Comparison of ENCODE assay signal across 8 cellular contexts in the genomic region with DNA sequence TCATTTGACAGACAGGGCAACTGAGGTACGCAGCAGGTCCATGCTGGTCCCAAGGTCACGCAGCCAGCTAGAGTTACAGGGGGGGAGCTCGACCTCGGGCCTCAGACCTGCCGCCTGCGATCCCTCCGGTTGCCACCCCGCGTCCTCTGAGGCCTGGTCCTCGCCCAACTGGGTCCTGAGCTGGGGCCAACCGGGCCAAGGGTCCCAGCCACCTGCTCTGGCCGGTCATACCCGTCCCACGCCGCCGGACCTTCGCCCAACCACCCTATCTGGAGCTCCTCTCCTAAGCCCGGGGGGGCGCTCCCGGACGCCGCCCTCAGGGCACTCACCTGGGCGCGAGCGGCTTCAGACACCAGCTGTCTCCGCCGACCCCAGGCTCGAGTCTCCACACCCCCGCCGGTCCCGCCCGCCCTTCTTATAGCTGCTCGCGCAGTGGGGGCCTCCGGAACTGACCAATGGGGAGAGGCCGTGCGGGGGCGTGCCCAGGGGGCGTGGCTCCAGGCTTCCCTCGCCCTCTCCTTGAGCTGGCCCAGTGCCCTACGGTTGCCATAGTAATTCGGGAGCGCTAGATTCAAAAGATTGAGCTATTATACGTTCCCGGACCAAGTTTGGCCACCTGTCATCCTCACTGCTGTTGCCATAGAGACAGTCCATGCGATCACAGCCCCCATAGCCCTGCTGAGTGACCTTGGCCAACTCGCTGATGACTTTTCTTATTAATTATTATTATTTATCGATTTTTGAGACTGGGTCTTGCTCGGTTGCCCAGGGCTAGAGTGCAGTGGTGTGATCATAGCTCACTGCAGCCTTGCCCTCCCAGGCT. TPM values are rescaled to one million over a fixed set of nuclear protein-coding genes. Genes with fewer than 3 reads are reported as not detected.
DNase-seq lines count a peak whose midpoint lies in the region; ATAC-seq and TF ChIP-seq lines count a peak whose summit lies in the region.

A gene with protein sequence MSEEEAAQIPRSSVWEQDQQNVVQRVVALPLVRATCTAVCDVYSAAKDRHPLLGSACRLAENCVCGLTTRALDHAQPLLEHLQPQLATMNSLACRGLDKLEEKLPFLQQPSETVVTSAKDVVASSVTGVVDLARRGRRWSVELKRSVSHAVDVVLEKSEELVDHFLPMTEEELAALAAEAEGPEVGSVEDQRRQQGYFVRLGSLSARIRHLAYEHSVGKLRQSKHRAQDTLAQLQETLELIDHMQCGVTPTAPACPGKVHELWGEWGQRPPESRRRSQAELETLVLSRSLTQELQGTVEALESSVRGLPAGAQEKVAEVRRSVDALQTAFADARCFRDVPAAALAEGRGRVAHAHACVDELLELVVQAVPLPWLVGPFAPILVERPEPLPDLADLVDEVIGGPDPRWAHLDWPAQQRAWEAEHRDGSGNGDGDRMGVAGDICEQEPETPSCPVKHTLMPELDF (minus strand): TSS at position 389 of the 823 bp plus-strand sequence. CDS start 1,150 bp downstream, outside the sequence.

- H3K4me1 ChIP-seq in thymus (ENCODE audit: control insufficient read depth, insufficient read depth, low read length): no peaks in the 10 kb centered on the region

- H3K27me3 Mint-ChIP-seq in activated CD4-positive, alpha-beta memory T cell treated with anti-CD3 and anti-CD28 coated beads for 36 hours: peaks cover 14% of the 10 kb centered on the region
- H3K27me3 Mint-ChIP-seq in activated CD4-positive, alpha-beta memory T cell treated with anti-CD3 and anti-CD28 coated beads, Interleukin-2, amount 10 ng/mL, durations not matched to agents 7 days and 5 days: peaks cover 9% of the 10 kb centered on the region
- H3K27me3 Mint-ChIP-seq in activated T-cell treated with anti-CD3 and anti-CD28 coated beads, Interleukin-2, amount 50 U/mL, for 24 hours: peaks cover 35% of the 10 kb centered on the region
- H3K27me3 Mint-ChIP-seq in nephron (ENCODE audit: low read depth): peaks cover 24% of the 10 kb centered on the region

- H3K4me3 ChIP-seq in thymus (ENCODE audit: low read length): no peak within 1 kb of the TSS

- WGBS in thymus: 24% methylated on average over 49 of the region's 49 CpGs

- TF ChIP-seq CTCF in nephron (IDR thresholded peaks at IDR 0.05; ENCODE audit: unreplicated experiment in 3 of 3): no peak

- H3K9me3 Mint-ChIP-seq in activated CD4-positive, alpha-beta memory T cell treated with anti-CD3 and anti-CD28 coated beads for 36 hours: no peaks in the 10 kb centered on the region
- H3K9me3 Mint-ChIP-seq in activated CD4-positive, alpha-beta memory T cell treated with anti-CD3 and anti-CD28 coated beads, Interleukin-2, amount 10 ng/mL, durations not matched to agents 7 days and 5 days: no peaks in the 10 kb centered on the region
- no peaks in the 10 kb centered on the region for H3K9me3 Mint-ChIP-seq in activated T-cell treated with anti-CD3 and anti-CD28 coated beads, Interleukin-2, amount 50 U/mL, for 24 hours
- H3K9me3 Mint-ChIP-seq in nephron: no peaks in the 10 kb centered on the region

- intact Hi-C loops in activated CD4-positive, alpha-beta memory T cell treated with anti-CD3 and anti-CD28 coated beads for 36 hours (cut with micrococcal nuclease): no loop called here

- no peaks in the 10 kb centered on the region for H3K36me3 Mint-ChIP-seq in activated CD4-positive, alpha-beta memory T cell treated with anti-CD3 and anti-CD28 coated beads for 36 hours
- H3K36me3 Mint-ChIP-seq in activated CD4-positive, alpha-beta memory T cell treated with anti-CD3 and anti-CD28 coated beads, Interleukin-2, amount 10 ng/mL, durations not matched to agents 7 days and 5 days (ENCODE audit: low read depth): no peaks in the 10 kb centered on the region
- H3K36me3 Mint-ChIP-seq in activated T-cell treated with anti-CD3 and anti-CD28 coated beads, Interleukin-2, amount 50 U/mL, for 24 hours (ENCODE audit: low read depth): no peaks in the 10 kb centered on the region
- H3K36me3 Mint-ChIP-seq in nephron (ENCODE audit: low read depth): no peaks in the 10 kb centered on the region

- no peak within 1 kb of the TSS for H3K27ac ChIP-seq in thymus (ENCODE audit: low read depth)

- H3K36me3 ChIP-seq in thymus (ENCODE audit: control insufficient read depth, insufficient read depth): no peaks in the 10 kb centered on the region

- peaks cover 12% of the 10 kb centered on the region for H3K4me1 Mint-ChIP-seq in activated CD4-positive, alpha-beta memory T cell treated with anti-CD3 and anti-CD28 coated beads for 36 hours (ENCODE audit: low read depth)
- H3K4me1 Mint-ChIP-seq in activated CD4-positive, alpha-beta memory T cell treated with anti-CD3 and anti-CD28 coated beads, Interleukin-2, amount 10 ng/mL, durations not matched to agents 7 days and 5 days: peaks cover 3% of the 10 kb centered on the region
- H3K4me1 Mint-ChIP-seq in activated T-cell treated with anti-CD3 and anti-CD28 coated beads, Interleukin-2, amount 50 U/mL, for 24 hours (ENCODE audit: low read depth): peaks cover 9% of the 10 kb centered on the region
- H3K4me1 Mint-ChIP-seq in nephron: peaks cover 8% of the 10 kb centered on the region

- DNase-seq in activated CD4-positive, alpha-beta memory T cell treated with anti-CD3 and anti-CD28 coated beads for 36 hours: peak; percentile 47
- DNase-seq in activated CD4-positive, alpha-beta memory T cell treated with anti-CD3 and anti-CD28 coated beads, Interleukin-2, amount 10 ng/mL, durations not matched to agents 7 days and 5 days: no peak
- DNase-seq in NCI-H526 treated with DMSO at 0.1 percent for 48 hours (lab: John Stamatoyannopoulos, UW) (peak; percentile 21), fibroblast of the conjunctiva (ENCODE audit: low read depth) (peak; percentile 46)
- peak; percentile 63 for DNase-seq in activated T-cell treated with anti-CD3 and anti-CD28 coated beads, Interleukin-2, amount 50 U/mL, for 24 hours

- H3K4me3 Mint-ChIP-seq in activated CD4-positive, alpha-beta memory T cell treated with anti-CD3 and anti-CD28 coated beads for 36 hours: no peak within 1 kb of the TSS
- no peak within 1 kb of the TSS for H3K4me3 Mint-ChIP-seq in activated CD4-positive, alpha-beta memory T cell treated with anti-CD3 and anti-CD28 coated beads, Interleukin-2, amount 10 ng/mL, durations not matched to agents 7 days and 5 days
- no peak within 1 kb of the TSS for H3K4me3 Mint-ChIP-seq in activated T-cell treated with anti-CD3 and anti-CD28 coated beads, Interleukin-2, amount 50 U/mL, for 24 hours
- peak within 1 kb of the TSS in 2 of 3 experiments; percentile 32 to 64 for H3K4me3 Mint-ChIP-seq in nephron

- CTCF ChIA-PET in activated CD4-positive, alpha-beta memory T cell treated with anti-CD3 and anti-CD28 coated beads for 36 hours (lab: Charles Lee): interaction anchor here (0.8 to 4.5 kb wide), 5 partner anchors 9 to 50 kb away, joined by 3 to 33 read pairs (median 4); no protein-coding TSS in a partner anchor
- CTCF ChIA-PET in activated CD4-positive, alpha-beta memory T cell treated with anti-CD3 and anti-CD28 coated beads, Interleukin-2, amount 10 ng/mL, durations not matched to agents 7 days and 5 days (lab: Charles Lee): interaction anchor here (1.2 to 2.0 kb wide), 2 partner anchors 10 to 12 kb away, joined by 6 to 9 read pairs; no protein-coding TSS in a partner anchor

- ATAC-seq in HG02588 (IDR thresholded peaks at IDR 0.05; ENCODE audit: unreplicated experiment): no peak

- POLR2A ChIA-PET in activated CD4-positive, alpha-beta memory T cell treated with anti-CD3 and anti-CD28 coated beads for 36 hours (lab: Charles Lee): interaction anchor here (0.7 kb wide), 1 partner anchor 1678 kb away, joined by 3 read pairs; no protein-coding TSS in a partner anchor
- POLR2A ChIA-PET in activated CD4-positive, alpha-beta memory T cell treated with anti-CD3 and anti-CD28 coated beads, Interleukin-2, amount 10 ng/mL, durations not matched to agents 7 days and 5 days (lab: Charles Lee): no interaction called here

- no peaks in the 10 kb centered on the region for H3K9me3 ChIP-seq in thymus (ENCODE audit: control insufficient read depth)

- H3K27me3 ChIP-seq in thymus (ENCODE audit: control insufficient read depth, insufficient read depth): peaks cover 4% of the 10 kb centered on the region

- no peak within 1 kb of the TSS for H3K27ac Mint-ChIP-seq in activated CD4-positive, alpha-beta memory T cell treated with anti-CD3 and anti-CD28 coated beads for 36 hours
- H3K27ac Mint-ChIP-seq in activated CD4-positive, alpha-beta memory T cell treated with anti-CD3 and anti-CD28 coated beads, Interleukin-2, amount 10 ng/mL, durations not matched to agents 7 days and 5 days: no peak within 1 kb of the TSS
- no peak within 1 kb of the TSS for H3K27ac Mint-ChIP-seq in activated T-cell treated with anti-CD3 and anti-CD28 coated beads, Interleukin-2, amount 50 U/mL, for 24 hours
- no peak within 1 kb of the TSS for H3K27ac Mint-ChIP-seq in nephron

RNA-seq across cellular contexts. Expression of the gene that starts here (rescaled TPM):
- under 1 TPM; 0.17 to 0.31 TPM for total RNA-seq in activated CD4-positive, alpha-beta memory T cell treated with anti-CD3 and anti-CD28 coated beads for 36 hours
- not detected for total RNA-seq in activated CD4-positive, alpha-beta memory T cell treated with anti-CD3 and anti-CD28 coated beads, Interleukin-2, amount 10 ng/mL, durations not matched to agents 7 days and 5 days
- polyA plus RNA-seq in thymus: 12.3 TPM

Comparison
In these comparisons a context has a peak if more than half of its experiments do, and no peak if none do; other contexts are left out.
1. Peak in DNase-seq in activated CD4-positive, alpha-beta memory T cell treated with anti-CD3 and anti-CD28 coated beads for 36 hours; RNA of the gene not detected or under 1 TPM.
2. H3K4me3 Mint-ChIP-seq: peak in nephron (2 of 3); none in activated CD4-positive, alpha-beta memory T cell treated with anti-CD3 and anti-CD28 coated beads for 36 hours (single experiment), activated CD4-positive, alpha-beta memory T cell treated with anti-CD3 and anti-CD28 coated beads, Interleukin-2, amount 10 ng/mL, durations not matched to agents 7 days and 5 days (single experiment) and activated T-cell treated with anti-CD3 and anti-CD28 coated beads, Interleukin-2, amount 50 U/mL, for 24 hours (single experiment).